Comparison of ENCODE assay signal across 8 cellular contexts in genomic region chr1:235075955-235076308, GRCh38. TPM values are rescaled to one million over a fixed set of nuclear protein-coding genes. Genes with fewer than 3 reads are reported as not detected.
A peak's percentile ranks its signal among the peaks of the same experiment; 100 is the strongest.
DNase-seq lines count a peak whose midpoint lies in the region; ATAC-seq and TF ChIP-seq lines count a peak whose summit lies in the region.

No MANE protein-coding gene starts in this region.

- H3K9me3 ChIP-seq in fibroblast of lung (ENCODE audit: control insufficient read depth, insufficient read depth, low read depth, low read length), result peaks cover 1% of the 10 kb centered on the region

- H3K4me1 ChIP-seq in fibroblast of lung (ENCODE audit: control insufficient read depth, extremely low read depth, insufficient read depth, low read length), result peaks cover 42% of the 10 kb centered on the region

- H3K4me2 ChIP-seq in fibroblast of lung (ENCODE audit: extremely low read depth, insufficient read depth, low read length), result no peak overlapping the region

- TF ChIP-seq CTCF in GM12865 (IDR thresholded peaks at IDR 0.05; ENCODE audit: insufficient read depth, low read depth, low read length, missing control alignments), result no peak
- no peak for TF ChIP-seq CTCF in VCaP (conservative IDR thresholded peaks at IDR 0.05)
- TF ChIP-seq CTCF in fibroblast of lung (conservative IDR thresholded peaks at IDR 0.05 in 1 of 2, IDR thresholded peaks at IDR 0.05 in 1 of 2; ENCODE audit: low read depth in 1 of 2, low read length in 2 of 2), result no peak

- no peaks in the 10 kb centered on the region for H3K36me3 ChIP-seq in fibroblast of lung (ENCODE audit: control insufficient read depth, insufficient read depth, low read length)

- H3K27me3 ChIP-seq in fibroblast of lung (ENCODE audit: control insufficient read depth, insufficient read depth, low read length), result no peaks in the 10 kb centered on the region

- ATAC-seq in HG03139 (IDR thresholded peaks at IDR 0.05; ENCODE audit: unreplicated experiment) (no peak), HG03159 (IDR thresholded peaks at IDR 0.05; ENCODE audit: unreplicated experiment) (no peak)

- H3K27ac ChIP-seq in VCaP, result peak overlapping the region; percentile 57; the same call in 1 of the 2 replicates
- peak overlapping the region; percentile 97 for H3K27ac ChIP-seq in fibroblast of lung (ENCODE audit: insufficient read depth, low read length)

- DNase-seq in GM12865 (ENCODE audit: low read depth) (peak; percentile 65), fibroblast of lung (ENCODE audit: low read depth in 2 of 2) (no peak), AG08395 (ENCODE audit: low spot score) (no peak)
- DNase-seq in stimulated activated CD4-positive, alpha-beta T cell treated with anti-CD3 and anti-CD28 coated beads, Interleukin-2, amount 100 ng/mL, for 24 hours, result peak; percentile 36 to 39
- DNase-seq in central memory CD4-positive, alpha-beta T cell, result no peak

- no peaks in the 10 kb centered on the region for H4K20me1 ChIP-seq in fibroblast of lung (ENCODE audit: control insufficient read depth, extremely low read depth, insufficient read depth, low read length)

- no peak overlapping the region for H2AFZ ChIP-seq in fibroblast of lung (ENCODE audit: low read length)

- peak overlapping the region; percentile 25 for H3K9ac ChIP-seq in fibroblast of lung (ENCODE audit: insufficient read depth, low read length)

- H3K4me3 ChIP-seq in GM12865 (ENCODE audit: low read depth, low read length) (peak overlapping the region; percentile 58), fibroblast of lung (replicated peaks in 1 of 4; ENCODE audit: control extremely low read depth in 1 of 4, insufficient read depth in 1 of 4, low read depth in 3 of 4, low read length in 4 of 4) (no peak overlapping the region)

- H3K79me2 ChIP-seq in fibroblast of lung (ENCODE audit: control insufficient read depth, insufficient read depth, low read length), result no peaks in the 10 kb centered on the region

RNA-seq across cellular contexts. Expression of gene TOMM20, which starts 52.7 kb away (rescaled TPM):
- total RNA-seq in fibroblast of lung, result 85.5 and 92.7 TPM in 2 replicates
- 95.1 and 111 TPM in 2 replicates for polyA plus RNA-seq in fibroblast of lung
- 97.4 and 104 TPM in 2 replicates for polyA plus RNA-seq in fibroblast of lung (2012)
- polyA minus RNA-seq in fibroblast of lung (ENCODE audit: low replicate concordance), result 23.2 and 53.4 TPM in 2 replicates

Comparison
In these comparisons a context has a peak if more than half of its experiments do, and no peak if none do; other contexts are left out.
1. DNase-seq: peak in GM12865 (single experiment) and stimulated activated CD4-positive, alpha-beta T cell treated with anti-CD3 and anti-CD28 coated beads, Interleukin-2, amount 100 ng/mL, for 24 hours (2 of 2); none in fibroblast of lung (0 of 2), central memory CD4-positive, alpha-beta T cell (single experiment) and AG08395 (single experiment).